ENCODE assay signal across 14 cellular contexts in genomic region chr17:2198917-2199316, GRCh38.
"Had no signal": no experiment of that assay in that cellular context is flagged by ENCODE, and none has a peak within 500 bp of the region (broad histone marks: within the 10 kb centered on the region; RNA-seq: fewer than 3 reads in every experiment).

No MANE protein-coding gene starts in this region.

- H3K36me3 ChIP-seq: right atrium auricular region, transverse colon had no signal

- H3K9me3 Mint-ChIP-seq: activated T-helper 2 cell treated with anti-CD3 and anti-CD28 coated beads, Interferon-gamma antibody, Interleukin-2, Interleukin-4, amounts not matched to agents 10 μg/mL and 5 μg/mL and 100 μg/mL, durations not matched to agents 14 hours and 24 hours and 36 hours; naive thymus-derived CD8-positive, alpha-beta T cell; stimulated activated memory B cell treated with anti-CD40 and anti-IgM and Interleukin-4, amounts not matched to agents 10 μg/mL and 1 μg/mL and 100 μg/mL, for 72 hours had no signal

- H3K27ac Mint-ChIP-seq: activated T-helper 2 cell treated with anti-CD3 and anti-CD28 coated beads, Interferon-gamma antibody, Interleukin-2, Interleukin-4, amounts not matched to agents 10 μg/mL and 5 μg/mL and 100 μg/mL, durations not matched to agents 14 hours and 24 hours and 36 hours; naive thymus-derived CD8-positive, alpha-beta T cell; stimulated activated memory B cell treated with anti-CD40 and anti-IgM and Interleukin-4, amounts not matched to agents 10 μg/mL and 1 μg/mL and 100 μg/mL, for 72 hours had no signal

- H3K4me3 ChIP-seq: heart left ventricle, mucosa of descending colon, right atrium auricular region, spleen, transverse colon had no signal

- H3K4me1 ChIP-seq: transverse colon had no signal

- H3K9me3 ChIP-seq: heart left ventricle, mucosa of descending colon, right atrium auricular region, spleen, transverse colon had no signal

- H3K27me3 ChIP-seq: heart left ventricle, right atrium auricular region, spleen, transverse colon had no signal

- H3K4me3 Mint-ChIP-seq: naive thymus-derived CD8-positive, alpha-beta T cell; stimulated activated memory B cell treated with anti-CD40 and anti-IgM and Interleukin-4, amounts not matched to agents 10 μg/mL and 1 μg/mL and 100 μg/mL, for 72 hours had no signal

- DNase-seq: activated naive CD4-positive, alpha-beta T cell treated with anti-CD3 and anti-CD28 coated beads, Interleukin-2, amount 50 U/mL, for 16 hours; amniotic stem cell; heart left ventricle; islet precursor cell; mammary epithelial cell; mucosa of descending colon; naive thymus-derived CD8-positive, alpha-beta T cell; spleen; stimulated activated CD4-positive, alpha-beta T cell treated with anti-CD3 and anti-CD28 coated beads, Interleukin-1b, Interleukin-23, amount 100 ng/mL, for 48 hours; substantia nigra; transverse colon had no signal

- H3K27ac ChIP-seq: heart left ventricle, right atrium auricular region, spleen, transverse colon had no signal

- H3K27me3 Mint-ChIP-seq: naive thymus-derived CD8-positive, alpha-beta T cell; stimulated activated memory B cell treated with anti-CD40 and anti-IgM and Interleukin-4, amounts not matched to agents 10 μg/mL and 1 μg/mL and 100 μg/mL, for 72 hours had no signal
